8 cellular contexts compared by ENCODE assay signal in the genomic region with DNA sequence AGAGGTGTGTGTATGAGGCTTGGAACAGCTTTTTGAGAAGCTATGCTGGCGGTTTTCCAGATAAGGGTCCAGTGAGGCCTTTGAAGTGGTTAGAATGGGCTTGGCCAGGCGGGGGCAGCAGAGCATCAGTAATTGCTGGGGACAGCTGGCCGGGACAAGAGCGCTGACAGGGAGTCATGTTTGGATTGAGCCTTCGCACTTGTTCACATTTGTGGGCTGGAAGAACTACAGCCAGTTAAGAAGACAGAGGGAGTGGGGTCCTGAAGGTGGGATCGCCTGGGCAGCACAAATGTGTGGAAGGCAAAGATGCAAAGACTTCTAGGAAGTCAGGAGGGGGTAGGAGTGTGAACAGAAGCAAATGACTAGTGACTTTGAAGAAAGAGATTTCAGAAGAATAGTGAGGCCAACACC. TPM values are rescaled to one million over a fixed set of nuclear protein-coding genes. Genes with fewer than 3 reads are reported as not detected.
DNase-seq lines count a peak whose midpoint lies in the region; ATAC-seq and TF ChIP-seq lines count a peak whose summit lies in the region.

No MANE protein-coding gene starts in this region.

- H3K27ac ChIP-seq in Peyer's patch: no peak overlapping the region
- no peak overlapping the region for H3K27ac ChIP-seq in fibroblast of lung (ENCODE audit: insufficient read depth, low read length)
- no peak overlapping the region for H3K27ac ChIP-seq in neural cell (ENCODE audit: low read length)
- no peak overlapping the region for H3K27ac ChIP-seq in stomach

- H3K79me2 ChIP-seq in fibroblast of lung (ENCODE audit: control insufficient read depth, insufficient read depth, low read length) (no peaks in the 10 kb centered on the region), neural cell (replicated peaks; ENCODE audit: insufficient read depth, low read length) (no peaks in the 10 kb centered on the region)

- intact Hi-C loops in stomach (cut with DNase I; ENCODE audit: low total_unique reads): loop anchor here (5.0 kb wide), 2 partner anchors 73 to 738 kb away; no protein-coding TSS in a partner anchor

- ATAC-seq in GM21737 (IDR thresholded peaks at IDR 0.05; ENCODE audit: unreplicated experiment): peak; percentile 88

- H3K27me3 ChIP-seq in Peyer's patch: no peaks in the 10 kb centered on the region
- no peaks in the 10 kb centered on the region for H3K27me3 ChIP-seq in fibroblast of lung (ENCODE audit: control insufficient read depth, insufficient read depth, low read length)
- no peaks in the 10 kb centered on the region for H3K27me3 ChIP-seq in neural cell (ENCODE audit: insufficient read depth, low read depth, low read length)
- H3K27me3 ChIP-seq in stomach: no peaks in the 10 kb centered on the region

- no peak overlapping the region for H3K4me3 ChIP-seq in Peyer's patch
- no peak overlapping the region for H3K4me3 ChIP-seq in fibroblast of lung (replicated peaks in 1 of 4; ENCODE audit: control extremely low read depth in 1 of 4, insufficient read depth in 1 of 4, low read depth in 3 of 4, low read length in 4 of 4)
- no peak overlapping the region for H3K4me3 ChIP-seq in neural cell (ENCODE audit: low read length)
- H3K4me3 ChIP-seq in stomach: no peak overlapping the region

- no peaks in the 10 kb centered on the region for H4K20me1 ChIP-seq in fibroblast of lung (ENCODE audit: control insufficient read depth, extremely low read depth, insufficient read depth, low read length)
- H4K20me1 ChIP-seq in neural cell (ENCODE audit: insufficient read depth): no peaks in the 10 kb centered on the region

- H2AFZ ChIP-seq in fibroblast of lung (ENCODE audit: low read length): peak overlapping the region; percentile 57
- H2AFZ ChIP-seq in neural cell (ENCODE audit: low read depth, low read length): no peak overlapping the region

- TF ChIP-seq EP300 in neural cell (conservative IDR thresholded peaks at IDR 0.05; ENCODE audit: poor library complexity, severe bottlenecking) (no peak), stomach (IDR thresholded peaks at IDR 0.05) (no peak)

- TF ChIP-seq CTCF in Peyer's patch (IDR thresholded peaks at IDR 0.05): peak; percentile 16 to 85 (median 78)
- peak; percentile 70 to 79 for TF ChIP-seq CTCF in fibroblast of lung (conservative IDR thresholded peaks at IDR 0.05 in 1 of 2, IDR thresholded peaks at IDR 0.05 in 1 of 2; ENCODE audit: low read depth in 1 of 2, low read length in 2 of 2)
- TF ChIP-seq CTCF in neural cell (IDR thresholded peaks at IDR 0.05; ENCODE audit: poor library complexity, severe bottlenecking): peak; percentile 83
- peak in 5 of 7 experiments; percentile 60 to 81 (median 74) for TF ChIP-seq CTCF in stomach (IDR thresholded peaks at IDR 0.05)

- no peaks in the 10 kb centered on the region for H3K9me2 ChIP-seq in neural cell (ENCODE audit: insufficient read depth, low read length)

- H3K36me3 ChIP-seq in Peyer's patch (no peaks in the 10 kb centered on the region), fibroblast of lung (ENCODE audit: control insufficient read depth, insufficient read depth, low read length) (no peaks in the 10 kb centered on the region), neural cell (ENCODE audit: insufficient read depth, low read length) (no peaks in the 10 kb centered on the region), stomach (no peaks in the 10 kb centered on the region)

- H3K9ac ChIP-seq in fibroblast of lung (ENCODE audit: insufficient read depth, low read length) (no peak overlapping the region), neural cell (ENCODE audit: low read length) (no peak overlapping the region)

- peak; percentile 62 for DNase-seq in DMS79 treated with DMSO at 0.1 percent for 48 hours (lab: John Stamatoyannopoulos, UW)
- peak; percentile 88 to 89 for DNase-seq in Kasumi-1 (lab: John Stamatoyannopoulos, UW)
- peak; percentile 72 to 91 (median 84) for DNase-seq in Peyer's patch
- peak; percentile 82 to 83 for DNase-seq in activated T-cell treated with anti-CD3 and anti-CD28 coated beads, Interleukin-2, amount 50 U/mL, for 48 hours
- DNase-seq in fibroblast of lung (ENCODE audit: low read depth in 2 of 2): peak; percentile 49 to 79
- peak; percentile 88 for DNase-seq in stomach

- H3K9me3 ChIP-seq in Peyer's patch: no peaks in the 10 kb centered on the region
- H3K9me3 ChIP-seq in fibroblast of lung (ENCODE audit: control insufficient read depth, insufficient read depth, low read depth, low read length): no peaks in the 10 kb centered on the region
- H3K9me3 ChIP-seq in neural cell (ENCODE audit: low read length): no peaks in the 10 kb centered on the region
- peaks cover 0 to 4% (median 0%) of the 10 kb centered on the region in 4 donors for H3K9me3 ChIP-seq in stomach

- H3K4me1 ChIP-seq in Peyer's patch (no peaks in the 10 kb centered on the region), fibroblast of lung (ENCODE audit: control insufficient read depth, extremely low read depth, insufficient read depth, low read length) (no peaks in the 10 kb centered on the region), stomach (peaks cover 6 to 7% (median 6%) of the 10 kb centered on the region in 4 donors)

- H3F3A ChIP-seq in neural cell (ENCODE audit: insufficient read depth, low read length, poor library complexity, severe bottlenecking): no peaks in the 10 kb centered on the region

- TF ChIP-seq POLR2A in Peyer's patch (IDR thresholded peaks at IDR 0.05) (no peak), stomach (IDR thresholded peaks at IDR 0.05) (no peak)

- 0 to 5% (median 2%) methylated on average over 6 of the region's 6 CpGs for WGBS in stomach, 5 donors

- peak; percentile 88 for TF ChIP-seq RAD21 in neural cell (conservative IDR thresholded peaks at IDR 0.05)

- H3K4me2 ChIP-seq in fibroblast of lung (ENCODE audit: extremely low read depth, insufficient read depth, low read length) (no peak overlapping the region), neural cell (ENCODE audit: low read length) (no peak overlapping the region)

TF ChIP-seq in neural cell, 6 proteins besides CTCF, POLR2A, EP300 and RAD21:
- TF ChIP-seq TAF1 (IDR thresholded peaks at IDR 0.05; ENCODE audit: low read depth) (no peak), SMC3 (conservative IDR thresholded peaks at IDR 0.05; ENCODE audit: poor library complexity) (peak; percentile 88)

RNA-seq across cellular contexts. Expression of a gene that starts 12.8 kb away (rescaled TPM):
- 10 to 100 TPM in 1 of 4 donors, 1 to 10 TPM in 3; 2.9 to 25.6 (median 6.2) TPM for total RNA-seq in Peyer's patch
- total RNA-seq in fibroblast of lung: 7.3 and 8.7 TPM in 2 replicates
- polyA plus RNA-seq in fibroblast of lung: 12.6 and 16.4 TPM in 2 replicates
- polyA plus RNA-seq in fibroblast of lung (2012): 20.9 and 24.3 TPM in 2 replicates
- 1.8 and 2.4 TPM in 2 replicates for polyA minus RNA-seq in fibroblast of lung (ENCODE audit: low replicate concordance)
- 26.0 and 28.3 TPM in 2 replicates for polyA plus RNA-seq in neural cell
- 17.0 and 18.6 TPM in 2 replicates for polyA minus RNA-seq in neural cell
- total RNA-seq in stomach: 10 to 100 TPM in 1 of 5 donors, 1 to 10 TPM in 4; 2.9 to 11.7 (median 4.3) TPM
- 10 to 100 TPM in 2 of 3 donors, 1 to 10 TPM in 1; 8.5 to 18.2 (median 14.1) TPM for polyA plus RNA-seq in stomach
